In genomic region chr13:27427663-27428062, GRCh38 we compare ENCODE assay signal across 11 cellular contexts. TPM values are rescaled to one million over a fixed set of nuclear protein-coding genes. Genes with fewer than 3 reads are reported as not detected.
A peak's percentile ranks its signal among the peaks of the same experiment; 100 is the strongest.
DNase-seq lines count a peak whose midpoint lies in the region; ATAC-seq and TF ChIP-seq lines count a peak whose summit lies in the region.
"Had no signal": no experiment of that assay in that cellular context is flagged by ENCODE, and none has a peak within 500 bp of the region (broad histone marks: within the 10 kb centered on the region; RNA-seq: fewer than 3 reads in every experiment).

No MANE protein-coding gene starts in this region.

- H3K4me1 ChIP-seq in esophagus muscularis mucosa: peaks cover 30 to 47% (median 42%) of the 10 kb centered on the region in 4 donors
- peaks cover 45% of the 10 kb centered on the region for H3K4me1 ChIP-seq in suprapubic skin
- peaks cover 24% of the 10 kb centered on the region for H3K4me1 ChIP-seq in mesenchymal stem cell (ENCODE audit: control insufficient read depth, insufficient read depth, low read depth, low read length)

- no peak overlapping the region for H4K91ac ChIP-seq in mesenchymal stem cell (ENCODE audit: low read length)

- H3K9ac ChIP-seq in mesenchymal stem cell (ENCODE audit: low read length): no peak overlapping the region

- H3K27me3 ChIP-seq in esophagus muscularis mucosa (no peaks in the 10 kb centered on the region), suprapubic skin (no peaks in the 10 kb centered on the region), mesenchymal stem cell (ENCODE audit: control insufficient read depth in 1 of 2, insufficient read depth in 1 of 2, low read length in 2 of 2) (no peaks in the 10 kb centered on the region)

- H3K14ac ChIP-seq in mesenchymal stem cell (ENCODE audit: low read length in 2 of 2): no peak overlapping the region

- H3K4me2 ChIP-seq in mesenchymal stem cell (ENCODE audit: low read length, poor library complexity, severe bottlenecking): no peak overlapping the region

- H2BK12ac ChIP-seq in mesenchymal stem cell (ENCODE audit: low read length in 2 of 2): no peak overlapping the region

- TF ChIP-seq POLR2A in esophagus muscularis mucosa (IDR thresholded peaks at IDR 0.05; ENCODE audit: low read depth) (no peak), suprapubic skin (IDR thresholded peaks at IDR 0.05) (no peak)

- H3K4me1 Mint-ChIP-seq in activated naive CD4-positive, alpha-beta T cell treated with anti-CD3 and anti-CD28 coated beads, Interleukin-2, amount 50 U/mL, for 24 hours: peaks cover 51% of the 10 kb centered on the region

- POLR2A ChIA-PET in HEK293T (lab: Yijun Ruan, JAX): interaction anchor here (0.8 kb wide), 1 partner anchor 193 kb away, joined by 3 read pairs; no protein-coding TSS in a partner anchor

- no peaks in the 10 kb centered on the region for H3K27me3 Mint-ChIP-seq in activated naive CD4-positive, alpha-beta T cell treated with anti-CD3 and anti-CD28 coated beads, Interleukin-2, amount 50 U/mL, for 24 hours

- no peak overlapping the region for H2AFZ ChIP-seq in mesenchymal stem cell (ENCODE audit: low read depth, low read length)

- H3K9me3 ChIP-seq in esophagus muscularis mucosa (no peaks in the 10 kb centered on the region), suprapubic skin (no peaks in the 10 kb centered on the region), mesenchymal stem cell (ENCODE audit: control insufficient read depth, low read length) (no peaks in the 10 kb centered on the region)

- H4K8ac ChIP-seq in mesenchymal stem cell (ENCODE audit: low read length): no peak overlapping the region

- H3K36me3 ChIP-seq in esophagus muscularis mucosa (peaks cover 29 to 57% (median 50%) of the 10 kb centered on the region in 4 donors), suprapubic skin (peaks cover 43% of the 10 kb centered on the region), mesenchymal stem cell (ENCODE audit: control insufficient read depth in 1 of 2, insufficient read depth in 2 of 2, low read depth in 1 of 2, low read length in 2 of 2) (peaks cover 21 to 57% of the 10 kb centered on the region in 2 experiments)

- H3K18ac ChIP-seq in mesenchymal stem cell (ENCODE audit: low read depth in 1 of 2, low read length in 2 of 2): no peak overlapping the region

- H3K79me1 ChIP-seq in mesenchymal stem cell (replicated peaks; ENCODE audit: low read length, poor library complexity, severe bottlenecking): peaks cover 31% of the 10 kb centered on the region

- H3K36me3 Mint-ChIP-seq in activated naive CD4-positive, alpha-beta T cell treated with anti-CD3 and anti-CD28 coated beads, Interleukin-2, amount 50 U/mL, for 24 hours: peaks cover 30% of the 10 kb centered on the region

- H3K27ac Mint-ChIP-seq in activated naive CD4-positive, alpha-beta T cell treated with anti-CD3 and anti-CD28 coated beads, Interleukin-2, amount 50 U/mL, for 24 hours: peak overlapping the region; percentile 96

- 73% methylated on average over 2 of the region's 2 CpGs for WGBS in esophagus muscularis mucosa
- WGBS in suprapubic skin: 53% methylated on average over 2 of the region's 2 CpGs
- WGBS in mesenchymal stem cell: 86% methylated on average over 2 of the region's 2 CpGs

- peak overlapping the region; percentile 94 for H3K4me3 Mint-ChIP-seq in activated naive CD4-positive, alpha-beta T cell treated with anti-CD3 and anti-CD28 coated beads, Interleukin-2, amount 50 U/mL, for 24 hours

- TF ChIP-seq CTCF in VCaP (conservative IDR thresholded peaks at IDR 0.05): no peak
- no peak for TF ChIP-seq CTCF in esophagus muscularis mucosa (IDR thresholded peaks at IDR 0.05)
- no peak for TF ChIP-seq CTCF in suprapubic skin (IDR thresholded peaks at IDR 0.05)

- TF ChIP-seq EP300 in esophagus muscularis mucosa (IDR thresholded peaks at IDR 0.05): no peak
- no peak for TF ChIP-seq EP300 in suprapubic skin (IDR thresholded peaks at IDR 0.05)

- H3K27ac ChIP-seq in VCaP: peak overlapping the region; percentile 94; the same call in 1 of the 2 replicates
- peak overlapping the region in 3 of 4 donors; percentile 85 to 94 (median 90) for H3K27ac ChIP-seq in esophagus muscularis mucosa (replicated peaks in 1 of 4)
- peak overlapping the region; percentile 95 for H3K27ac ChIP-seq in suprapubic skin
- no peak overlapping the region for H3K27ac ChIP-seq in mesenchymal stem cell (ENCODE audit: low read length, poor library complexity, severe bottlenecking)
- H3K27ac ChIP-seq: WERI-Rb-1 had no signal

- no peak overlapping the region for H3K4ac ChIP-seq in mesenchymal stem cell (ENCODE audit: low read depth in 1 of 2, low read length in 2 of 2)

- H2BK15ac ChIP-seq in mesenchymal stem cell (ENCODE audit: low read depth, poor library complexity, severe bottlenecking): no peak overlapping the region

- no peak overlapping the region for H2BK5ac ChIP-seq in mesenchymal stem cell (ENCODE audit: low read depth, low read length, poor library complexity, severe bottlenecking)

- H2BK120ac ChIP-seq in mesenchymal stem cell (ENCODE audit: low read depth, low read length): no peak overlapping the region

- no peaks in the 10 kb centered on the region for H3K9me3 Mint-ChIP-seq in activated naive CD4-positive, alpha-beta T cell treated with anti-CD3 and anti-CD28 coated beads, Interleukin-2, amount 50 U/mL, for 24 hours
- H3K9me3 Mint-ChIP-seq: nephron progenitor cell had no signal

- H3K4me3 ChIP-seq in esophagus muscularis mucosa: no peak overlapping the region
- peak overlapping the region; percentile 60 for H3K4me3 ChIP-seq in suprapubic skin
- H3K4me3 ChIP-seq in mesenchymal stem cell (ENCODE audit: insufficient read depth in 1 of 2, low read depth in 1 of 2, low read length in 2 of 2): no peak overlapping the region

- H2AK5ac ChIP-seq in mesenchymal stem cell (ENCODE audit: low read length, severe bottlenecking): no peak overlapping the region

- no peak for ATAC-seq in GM18873 (IDR thresholded peaks at IDR 0.05; ENCODE audit: low FRiP score, unreplicated experiment)
- ATAC-seq: Panc1 had no signal

- no peak overlapping the region for H3K23ac ChIP-seq in mesenchymal stem cell (ENCODE audit: low read length in 2 of 2)

- CTCF ChIA-PET in HEK293T (lab: Yijun Ruan, JAX): no interaction called here

- DNase-seq in activated naive CD4-positive, alpha-beta T cell treated with Interleukin-2 at 50 U/mL for 16 hours: no peak
- DNase-seq in esophagus muscularis mucosa (ENCODE audit: extremely low spot score) (no peak), suprapubic skin (ENCODE audit: low spot score in 2 of 2) (no peak), HEK293T (ENCODE audit: extremely low spot score) (no peak), mesenchymal stem cell (no peak)
- DNase-seq: nephron progenitor cell, WERI-Rb-1 had no signal

- intact Hi-C loops in esophagus muscularis mucosa (cut with DNase I): loop anchor here (10.0 kb wide), 1 partner anchor 197 kb away; the partner anchor contains the start of genes LNX2 and POLR1D

TF ChIP-seq in HEK293T, 16 proteins besides CTCF, POLR2A, EP300 and RAD21:
- TF ChIP-seq ELF4 (IDR thresholded peaks at IDR 0.05): no peak
- TF ChIP-seq BHLHE40 (IDR thresholded peaks at IDR 0.05; ENCODE audit: borderline replicate concordance): no peak
- no peak for TF ChIP-seq TARDBP (IDR thresholded peaks at IDR 0.05)
- TF ChIP-seq FOXK2 (IDR thresholded peaks at IDR 0.05): no peak
- no peak for TF ChIP-seq NFRKB (IDR thresholded peaks at IDR 0.05)
- TF ChIP-seq HDGF (IDR thresholded peaks at IDR 0.05; ENCODE audit: borderline replicate concordance): no peak
- no peak for TF ChIP-seq ARNT (IDR thresholded peaks at IDR 0.05)
- TF ChIP-seq PKNOX1 (IDR thresholded peaks at IDR 0.05): no peak
- no peak for TF ChIP-seq ZNF384 (IDR thresholded peaks at IDR 0.05)
- TF ChIP-seq CTBP1 (IDR thresholded peaks at IDR 0.05; ENCODE audit: borderline replicate concordance): no peak
- TF ChIP-seq LEF1 (IDR thresholded peaks at IDR 0.05; ENCODE audit: borderline replicate concordance): no peak
- no peak for TF ChIP-seq SUZ12 (IDR thresholded peaks at IDR 0.05)
- TF ChIP-seq FOXA1 (IDR thresholded peaks at IDR 0.05): no peak

RNA-seq across cellular contexts. Expression of gene GTF3A, which starts 3.2 kb away (rescaled TPM):
- total RNA-seq in esophagus muscularis mucosa: 100 to 1,000 TPM; 129 to 197 (median 140) TPM
- total RNA-seq in suprapubic skin: 10 to 100 TPM; 82.5 to 93.1 (median 89.2) TPM
- 106 TPM for polyA plus RNA-seq in mesenchymal stem cell (2013, experiment 1 of 2)
- 107 TPM for polyA plus RNA-seq in mesenchymal stem cell (2013, experiment 2 of 2)

RNA-seq across cellular contexts. Expression of gene MTIF3, which starts 22.7 kb away (rescaled TPM):
- 10 to 100 TPM; 45.1 to 86.6 (median 67.5) TPM for total RNA-seq in esophagus muscularis mucosa
- 10 to 100 TPM; 42.1 to 66.9 (median 48.0) TPM for total RNA-seq in suprapubic skin
- 104 TPM for polyA plus RNA-seq in mesenchymal stem cell (2013, experiment 1 of 2)
- 101 TPM for polyA plus RNA-seq in mesenchymal stem cell (2013, experiment 2 of 2)
